ENCODE assay signal across 1 cellular context in the genomic region with DNA sequence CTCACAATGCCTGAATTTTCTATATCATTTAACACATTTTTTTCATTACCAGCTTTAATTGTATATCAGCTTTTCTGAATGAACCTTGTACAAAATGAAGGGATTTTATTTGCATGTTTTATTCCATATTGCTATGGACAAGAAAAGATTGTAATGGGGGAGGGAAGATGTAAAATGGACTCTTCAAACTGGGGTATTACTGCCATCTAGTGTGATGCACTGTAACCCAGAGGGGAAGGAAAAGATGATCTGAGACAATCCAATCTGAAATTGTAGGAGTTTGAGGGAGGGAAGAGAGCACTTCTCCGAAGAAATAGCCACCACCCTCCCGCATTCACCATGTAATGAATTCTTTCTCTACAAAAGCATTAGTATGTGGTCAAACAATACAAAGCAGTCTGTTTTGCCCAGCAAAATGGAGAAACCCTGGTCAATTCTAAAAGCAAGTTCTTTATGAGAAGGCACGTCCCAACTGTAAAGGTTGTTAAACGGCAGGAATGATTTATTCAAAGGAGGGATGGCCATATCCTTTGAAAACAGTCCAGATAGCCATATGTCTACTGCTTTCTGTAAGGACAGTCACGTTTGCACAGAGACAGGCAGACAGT.
TF ChIP-seq lines count a peak whose summit lies in the region.

No MANE protein-coding gene starts in this region.

TF ChIP-seq in HCT116, 20 proteins besides CTCF, POLR2A, EP300 and RAD21 (continued from another document):
- TF ChIP-seq, protein P1, sequence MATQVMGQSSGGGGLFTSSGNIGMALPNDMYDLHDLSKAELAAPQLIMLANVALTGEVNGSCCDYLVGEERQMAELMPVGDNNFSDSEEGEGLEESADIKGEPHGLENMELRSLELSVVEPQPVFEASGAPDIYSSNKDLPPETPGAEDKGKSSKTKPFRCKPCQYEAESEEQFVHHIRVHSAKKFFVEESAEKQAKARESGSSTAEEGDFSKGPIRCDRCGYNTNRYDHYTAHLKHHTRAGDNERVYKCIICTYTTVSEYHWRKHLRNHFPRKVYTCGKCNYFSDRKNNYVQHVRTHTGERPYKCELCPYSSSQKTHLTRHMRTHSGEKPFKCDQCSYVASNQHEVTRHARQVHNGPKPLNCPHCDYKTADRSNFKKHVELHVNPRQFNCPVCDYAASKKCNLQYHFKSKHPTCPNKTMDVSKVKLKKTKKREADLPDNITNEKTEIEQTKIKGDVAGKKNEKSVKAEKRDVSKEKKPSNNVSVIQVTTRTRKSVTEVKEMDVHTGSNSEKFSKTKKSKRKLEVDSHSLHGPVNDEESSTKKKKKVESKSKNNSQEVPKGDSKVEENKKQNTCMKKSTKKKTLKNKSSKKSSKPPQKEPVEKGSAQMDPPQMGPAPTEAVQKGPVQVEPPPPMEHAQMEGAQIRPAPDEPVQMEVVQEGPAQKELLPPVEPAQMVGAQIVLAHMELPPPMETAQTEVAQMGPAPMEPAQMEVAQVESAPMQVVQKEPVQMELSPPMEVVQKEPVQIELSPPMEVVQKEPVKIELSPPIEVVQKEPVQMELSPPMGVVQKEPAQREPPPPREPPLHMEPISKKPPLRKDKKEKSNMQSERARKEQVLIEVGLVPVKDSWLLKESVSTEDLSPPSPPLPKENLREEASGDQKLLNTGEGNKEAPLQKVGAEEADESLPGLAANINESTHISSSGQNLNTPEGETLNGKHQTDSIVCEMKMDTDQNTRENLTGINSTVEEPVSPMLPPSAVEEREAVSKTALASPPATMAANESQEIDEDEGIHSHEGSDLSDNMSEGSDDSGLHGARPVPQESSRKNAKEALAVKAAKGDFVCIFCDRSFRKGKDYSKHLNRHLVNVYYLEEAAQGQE (IDR thresholded peaks at IDR 0.05; ENCODE audit: low read depth) = no peak
- TF ChIP-seq CBX3 (IDR thresholded peaks at IDR 0.05; ENCODE audit: low read depth) = no peak
